In the genomic region with DNA sequence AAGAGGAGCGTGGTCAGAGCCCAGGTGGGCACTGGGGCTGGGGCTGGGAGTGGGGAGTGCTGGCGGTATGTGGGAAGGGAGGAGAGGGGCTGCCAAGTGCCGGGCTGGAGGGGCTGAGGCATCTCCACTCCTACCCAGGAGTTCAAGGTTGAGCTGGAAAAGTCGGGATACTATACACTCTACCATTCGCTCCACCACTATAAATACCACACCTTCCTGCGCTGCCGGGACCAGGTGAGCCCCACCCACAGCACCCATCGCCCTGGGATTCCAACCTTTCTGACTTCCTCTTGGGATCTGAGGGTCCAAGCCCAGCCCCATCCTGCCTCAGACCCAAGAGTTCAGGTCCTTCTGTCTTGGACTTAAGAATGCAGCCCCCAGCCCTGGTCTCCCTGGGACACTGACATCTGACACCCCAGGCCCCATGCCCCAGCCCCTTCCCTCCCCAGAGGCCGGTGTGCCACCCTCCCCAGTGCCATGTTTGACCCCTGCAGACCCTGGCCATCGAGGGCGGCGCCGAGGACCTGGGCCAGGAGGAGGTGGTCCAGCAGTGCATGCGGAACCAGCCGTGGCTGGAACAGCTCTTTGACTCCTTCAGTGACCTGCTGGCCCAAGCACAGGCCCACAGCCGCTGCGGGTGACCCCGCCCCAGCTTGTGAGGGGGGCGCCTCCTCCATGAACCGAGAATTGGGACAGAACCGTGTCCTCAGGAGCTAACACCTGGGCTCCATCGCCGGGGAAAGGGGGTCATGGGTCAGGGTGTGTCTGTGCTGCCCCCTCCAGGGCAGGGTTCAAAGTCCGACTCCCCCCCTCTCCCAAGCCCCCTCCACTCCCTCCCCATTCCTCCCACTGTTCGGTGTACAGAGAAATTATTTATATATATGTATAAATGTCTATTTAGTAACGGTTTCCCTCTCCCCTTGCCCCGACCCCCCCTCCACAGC, we compare ENCODE assay signal across 19 cellular contexts.
"Had no signal": no experiment of that assay in that cellular context is flagged by ENCODE, and none has a peak within 500 bp of the region (broad histone marks: within the 10 kb centered on the region; RNA-seq: fewer than 3 reads in every experiment).

No MANE protein-coding gene starts in this region.

- H3K4me1 Mint-ChIP-seq: activated B cell treated with CpG ODN at 0.5 μM for 24 hours; activated CD4-positive, alpha-beta T cell treated with anti-CD3 and anti-CD28 coated beads, Interleukin-2, amount 10 ng/mL, durations not matched to agents 24 days and 14 days; mesothelial cell of epicardium had no signal

- ATAC-seq: activated T-helper 17 cell treated with anti-CD3 and anti-CD28 coated beads, Interleukin-2, amount 50 U/mL, for 72 hours; gastroesophageal sphincter; T-helper 17 cell had no signal

- H3K9me3 Mint-ChIP-seq: activated B cell treated with CpG ODN at 0.5 μM for 24 hours; activated CD4-positive, alpha-beta T cell treated with anti-CD3 and anti-CD28 coated beads, Interleukin-2, amount 10 ng/mL, durations not matched to agents 24 days and 14 days; activated naive CD4-positive, alpha-beta T cell treated with anti-CD3 and anti-CD28 coated beads for 36 hours; activated T-helper 17 cell treated with anti-CD3 and anti-CD28 coated beads, Interleukin-2, amount 50 U/mL, for 72 hours; mesothelial cell of epicardium; naive B cell had no signal

- H3K36me3 Mint-ChIP-seq: naive B cell had no signal

- H3K4me1 ChIP-seq: psoas muscle, vagina had no signal

- H3K9me3 ChIP-seq: gastroesophageal sphincter, neutrophil, psoas muscle, sigmoid colon, thyroid gland, vagina had no signal

- H3K27me3 Mint-ChIP-seq: activated B cell treated with CpG ODN at 0.5 μM for 24 hours; activated CD4-positive, alpha-beta T cell treated with anti-CD3 and anti-CD28 coated beads, Interleukin-2, amount 10 ng/mL, durations not matched to agents 24 days and 14 days; activated T-helper 17 cell treated with anti-CD3 and anti-CD28 coated beads, Interleukin-2, amount 50 U/mL, for 72 hours; naive B cell; T-helper 17 cell had no signal

- H3K4me3 ChIP-seq: coronary artery, gastroesophageal sphincter, psoas muscle, sigmoid colon, thyroid gland, vagina had no signal

- H3K27me3 ChIP-seq: gastroesophageal sphincter, neutrophil, sigmoid colon, thyroid gland, vagina had no signal

- H3K4me3 Mint-ChIP-seq: activated B cell treated with CpG ODN at 0.5 μM for 24 hours; activated CD4-positive, alpha-beta T cell treated with anti-CD3 and anti-CD28 coated beads, Interleukin-2, amount 10 ng/mL, durations not matched to agents 24 days and 14 days; activated naive CD4-positive, alpha-beta T cell treated with anti-CD3 and anti-CD28 coated beads for 36 hours; activated T-helper 17 cell treated with anti-CD3 and anti-CD28 coated beads, Interleukin-2, amount 50 U/mL, for 72 hours; mesothelial cell of epicardium; naive B cell; T-helper 17 cell had no signal

- H3K27ac ChIP-seq: coronary artery, epithelial cell of prostate, gastroesophageal sphincter, neutrophil, psoas muscle, sigmoid colon, thyroid gland, vagina had no signal

- H3K27ac Mint-ChIP-seq: activated B cell treated with CpG ODN at 0.5 μM for 24 hours; activated CD4-positive, alpha-beta T cell treated with anti-CD3 and anti-CD28 coated beads, Interleukin-2, amount 10 ng/mL, durations not matched to agents 24 days and 14 days; activated naive CD4-positive, alpha-beta T cell treated with anti-CD3 and anti-CD28 coated beads for 36 hours; activated T-helper 17 cell treated with anti-CD3 and anti-CD28 coated beads, Interleukin-2, amount 50 U/mL, for 72 hours; mesothelial cell of epicardium; T-helper 17 cell had no signal

- DNase-seq: activated B cell treated with CpG ODN at 0.5 μM for 24 hours; activated CD4-positive, alpha-beta T cell treated with anti-CD3 and anti-CD28 coated beads, Interleukin-2, amount 10 ng/mL, durations not matched to agents 24 days and 14 days; activated naive CD4-positive, alpha-beta T cell treated with anti-CD3 and anti-CD28 coated beads for 36 hours; activated T-cell treated with anti-CD3 and anti-CD28 coated beads for 4 hours; caudate nucleus; effector memory CD4-positive, alpha-beta T cell; naive B cell; psoas muscle; sigmoid colon; stimulated activated CD4-positive, alpha-beta T cell treated with anti-CD3 and anti-CD28 coated beads, Interleukin-2, amount 100 ng/mL, for 24 hours; T-helper 17 cell had no signal
